In genomic region chr9:124110307-124110915, GRCh38 we compare ENCODE assay signal across 1 cellular context.
TF ChIP-seq lines count a peak whose summit lies in the region.

No MANE protein-coding gene starts in this region.

TF ChIP-seq in HepG2, 621 proteins besides CTCF, POLR2A, EP300 and RAD21 (continued from another document and continues in another):
- TF ChIP-seq, protein P1, sequence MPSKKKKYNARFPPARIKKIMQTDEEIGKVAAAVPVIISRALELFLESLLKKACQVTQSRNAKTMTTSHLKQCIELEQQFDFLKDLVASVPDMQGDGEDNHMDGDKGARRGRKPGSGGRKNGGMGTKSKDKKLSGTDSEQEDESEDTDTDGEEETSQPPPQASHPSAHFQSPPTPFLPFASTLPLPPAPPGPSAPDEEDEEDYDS (CRISPR knock-in tag; IDR thresholded peaks at IDR 0.05): peak; percentile 92
- TF ChIP-seq ZBTB21 (CRISPR knock-in tag; IDR thresholded peaks at IDR 0.05) (peak; percentile 95), SOX6 (IDR thresholded peaks at IDR 0.05) (no peak), SOX6 (CRISPR knock-in tag; IDR thresholded peaks at IDR 0.05) (peak; percentile 48), NFRKB (IDR thresholded peaks at IDR 0.05) (no peak), NR1H2 (CRISPR knock-in tag; IDR thresholded peaks at IDR 0.05; ENCODE audit: borderline replicate concordance, low read depth) (peak; percentile 99), SMC3 (IDR thresholded peaks at IDR 0.05; ENCODE audit: low read length) (no peak), ZC3H13 (CRISPR knock-in tag; IDR thresholded peaks at IDR 0.05) (peak; percentile 99), NAIF1 (CRISPR knock-in tag; IDR thresholded peaks at IDR 0.05; ENCODE audit: borderline replicate concordance) (peak; percentile 96; the same call in 1 of the 2 replicates), SMAD1 (CRISPR knock-in tag; IDR thresholded peaks at IDR 0.05; ENCODE audit: borderline replicate concordance, low read depth) (peak; percentile 94; the same call in 1 of the 2 replicates), ZNF616 (CRISPR knock-in tag; IDR thresholded peaks at IDR 0.05; ENCODE audit: low read depth) (peak; percentile 99), ZNF83 (CRISPR knock-in tag; IDR thresholded peaks at IDR 0.05; ENCODE audit: borderline replicate concordance) (peak; percentile 100), ZNF292 (CRISPR knock-in tag; IDR thresholded peaks at IDR 0.05; ENCODE audit: borderline replicate concordance, low read depth) (peak; percentile 53; the same call in 1 of the 2 replicates), ZNF224 (CRISPR knock-in tag; IDR thresholded peaks at IDR 0.05) (peak; percentile 84), CEBPZ (IDR thresholded peaks at IDR 0.05; ENCODE audit: low read length) (no peak), FOXP1 (IDR thresholded peaks at IDR 0.05) (no peak), FOXP1 (CRISPR knock-in tag; IDR thresholded peaks at IDR 0.05) (peak; percentile 91), NR2F1 (CRISPR knock-in tag; IDR thresholded peaks at IDR 0.05) (peak; percentile 21 to 92; a peak in 2 of 4 replicates), REL (CRISPR knock-in tag; conservative IDR thresholded peaks at IDR 0.05) (peak; percentile 99), NFIC (IDR thresholded peaks at IDR 0.05; ENCODE audit: low read length) (no peak), JUNB (CRISPR knock-in tag; IDR thresholded peaks at IDR 0.05; ENCODE audit: borderline replicate concordance) (peak; percentile 96), CC2D1A (CRISPR knock-in tag; IDR thresholded peaks at IDR 0.05) (peak; percentile 99), ZNF30 (CRISPR knock-in tag; IDR thresholded peaks at IDR 0.05) (peak; percentile 100), ISL2 (CRISPR knock-in tag; IDR thresholded peaks at IDR 0.05) (peak; percentile 97), MAFF (IDR thresholded peaks at IDR 0.05; ENCODE audit: low read depth, low read length) (no peak), ZSCAN31 (CRISPR knock-in tag; IDR thresholded peaks at IDR 0.05; ENCODE audit: low read depth) (peak; percentile 99), HMG20B (CRISPR knock-in tag; conservative IDR thresholded peaks at IDR 0.05) (peak; percentile 100), DMAP1 (CRISPR knock-in tag; IDR thresholded peaks at IDR 0.05) (peak; percentile 90; the same call in 1 of the 2 replicates), TCF12 (IDR thresholded peaks at IDR 0.05) (no peak), TCF12 (CRISPR knock-in tag; IDR thresholded peaks at IDR 0.05) (peak; percentile 96; the same call in 1 of the 2 replicates), CHD4 (IDR thresholded peaks at IDR 0.05; ENCODE audit: borderline replicate concordance, low read length) (no peak), PLRG1 (conservative IDR thresholded peaks at IDR 0.05) (no peak), PPARG (CRISPR knock-in tag; conservative IDR thresholded peaks at IDR 0.05) (peak; percentile 97), CREBL2 (CRISPR knock-in tag; IDR thresholded peaks at IDR 0.05; ENCODE audit: borderline replicate concordance) (peak; percentile 100), ETV5 (CRISPR knock-in tag; IDR thresholded peaks at IDR 0.05; ENCODE audit: borderline replicate concordance) (peak; percentile 97), EHMT2 (IDR thresholded peaks at IDR 0.05; ENCODE audit: borderline replicate concordance, low read depth, low read length) (peak; percentile 100), JUN (CRISPR knock-in tag; IDR thresholded peaks at IDR 0.05) (peak; percentile 93), ZNF343 (CRISPR knock-in tag; IDR thresholded peaks at IDR 0.05) (peak; percentile 98), ZSCAN25 (CRISPR knock-in tag; IDR thresholded peaks at IDR 0.05) (peak; percentile 97)
- TF ChIP-seq, protein P2, sequence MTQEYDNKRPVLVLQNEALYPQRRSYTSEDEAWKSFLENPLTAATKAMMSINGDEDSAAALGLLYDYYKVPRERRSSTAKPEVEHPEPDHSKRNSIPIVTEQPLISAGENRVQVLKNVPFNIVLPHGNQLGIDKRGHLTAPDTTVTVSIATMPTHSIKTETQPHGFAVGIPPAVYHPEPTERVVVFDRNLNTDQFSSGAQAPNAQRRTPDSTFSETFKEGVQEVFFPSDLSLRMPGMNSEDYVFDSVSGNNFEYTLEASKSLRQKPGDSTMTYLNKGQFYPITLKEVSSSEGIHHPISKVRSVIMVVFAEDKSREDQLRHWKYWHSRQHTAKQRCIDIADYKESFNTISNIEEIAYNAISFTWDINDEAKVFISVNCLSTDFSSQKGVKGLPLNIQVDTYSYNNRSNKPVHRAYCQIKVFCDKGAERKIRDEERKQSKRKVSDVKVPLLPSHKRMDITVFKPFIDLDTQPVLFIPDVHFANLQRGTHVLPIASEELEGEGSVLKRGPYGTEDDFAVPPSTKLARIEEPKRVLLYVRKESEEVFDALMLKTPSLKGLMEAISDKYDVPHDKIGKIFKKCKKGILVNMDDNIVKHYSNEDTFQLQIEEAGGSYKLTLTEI (CRISPR knock-in tag; conservative IDR thresholded peaks at IDR 0.05): peak; percentile 87; the same call in 1 of the 2 replicates
- TF ChIP-seq, protein P3, sequence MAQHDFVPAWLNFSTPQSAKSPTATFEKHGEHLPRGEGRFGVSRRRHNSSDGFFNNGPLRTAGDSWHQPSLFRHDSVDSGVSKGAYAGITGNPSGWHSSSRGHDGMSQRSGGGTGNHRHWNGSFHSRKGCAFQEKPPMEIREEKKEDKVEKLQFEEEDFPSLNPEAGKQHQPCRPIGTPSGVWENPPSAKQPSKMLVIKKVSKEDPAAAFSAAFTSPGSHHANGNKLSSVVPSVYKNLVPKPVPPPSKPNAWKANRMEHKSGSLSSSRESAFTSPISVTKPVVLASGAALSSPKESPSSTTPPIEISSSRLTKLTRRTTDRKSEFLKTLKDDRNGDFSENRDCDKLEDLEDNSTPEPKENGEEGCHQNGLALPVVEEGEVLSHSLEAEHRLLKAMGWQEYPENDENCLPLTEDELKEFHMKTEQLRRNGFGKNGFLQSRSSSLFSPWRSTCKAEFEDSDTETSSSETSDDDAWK (CRISPR knock-in tag; IDR thresholded peaks at IDR 0.05): no peak
- TF ChIP-seq, protein P4, sequence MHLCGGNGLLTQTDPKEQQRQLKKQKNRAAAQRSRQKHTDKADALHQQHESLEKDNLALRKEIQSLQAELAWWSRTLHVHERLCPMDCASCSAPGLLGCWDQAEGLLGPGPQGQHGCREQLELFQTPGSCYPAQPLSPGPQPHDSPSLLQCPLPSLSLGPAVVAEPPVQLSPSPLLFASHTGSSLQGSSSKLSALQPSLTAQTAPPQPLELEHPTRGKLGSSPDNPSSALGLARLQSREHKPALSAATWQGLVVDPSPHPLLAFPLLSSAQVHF (CRISPR knock-in tag; IDR thresholded peaks at IDR 0.05): peak; percentile 99
- TF ChIP-seq, protein P5, sequence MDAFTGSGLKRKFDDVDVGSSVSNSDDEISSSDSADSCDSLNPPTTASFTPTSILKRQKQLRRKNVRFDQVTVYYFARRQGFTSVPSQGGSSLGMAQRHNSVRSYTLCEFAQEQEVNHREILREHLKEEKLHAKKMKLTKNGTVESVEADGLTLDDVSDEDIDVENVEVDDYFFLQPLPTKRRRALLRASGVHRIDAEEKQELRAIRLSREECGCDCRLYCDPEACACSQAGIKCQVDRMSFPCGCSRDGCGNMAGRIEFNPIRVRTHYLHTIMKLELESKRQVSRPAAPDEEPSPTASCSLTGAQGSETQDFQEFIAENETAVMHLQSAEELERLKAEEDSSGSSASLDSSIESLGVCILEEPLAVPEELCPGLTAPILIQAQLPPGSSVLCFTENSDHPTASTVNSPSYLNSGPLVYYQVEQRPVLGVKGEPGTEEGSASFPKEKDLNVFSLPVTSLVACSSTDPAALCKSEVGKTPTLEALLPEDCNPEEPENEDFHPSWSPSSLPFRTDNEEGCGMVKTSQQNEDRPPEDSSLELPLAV (CRISPR knock-in tag; conservative IDR thresholded peaks at IDR 0.05; ENCODE audit: low read depth): peak; percentile 98
- TF ChIP-seq, protein P6, sequence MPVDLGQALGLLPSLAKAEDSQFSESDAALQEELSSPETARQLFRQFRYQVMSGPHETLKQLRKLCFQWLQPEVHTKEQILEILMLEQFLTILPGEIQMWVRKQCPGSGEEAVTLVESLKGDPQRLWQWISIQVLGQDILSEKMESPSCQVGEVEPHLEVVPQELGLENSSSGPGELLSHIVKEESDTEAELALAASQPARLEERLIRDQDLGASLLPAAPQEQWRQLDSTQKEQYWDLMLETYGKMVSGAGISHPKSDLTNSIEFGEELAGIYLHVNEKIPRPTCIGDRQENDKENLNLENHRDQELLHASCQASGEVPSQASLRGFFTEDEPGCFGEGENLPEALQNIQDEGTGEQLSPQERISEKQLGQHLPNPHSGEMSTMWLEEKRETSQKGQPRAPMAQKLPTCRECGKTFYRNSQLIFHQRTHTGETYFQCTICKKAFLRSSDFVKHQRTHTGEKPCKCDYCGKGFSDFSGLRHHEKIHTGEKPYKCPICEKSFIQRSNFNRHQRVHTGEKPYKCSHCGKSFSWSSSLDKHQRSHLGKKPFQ (CRISPR knock-in tag; IDR thresholded peaks at IDR 0.05; ENCODE audit: insufficient replicate concordance): peak; percentile 99
- TF ChIP-seq, protein P7, sequence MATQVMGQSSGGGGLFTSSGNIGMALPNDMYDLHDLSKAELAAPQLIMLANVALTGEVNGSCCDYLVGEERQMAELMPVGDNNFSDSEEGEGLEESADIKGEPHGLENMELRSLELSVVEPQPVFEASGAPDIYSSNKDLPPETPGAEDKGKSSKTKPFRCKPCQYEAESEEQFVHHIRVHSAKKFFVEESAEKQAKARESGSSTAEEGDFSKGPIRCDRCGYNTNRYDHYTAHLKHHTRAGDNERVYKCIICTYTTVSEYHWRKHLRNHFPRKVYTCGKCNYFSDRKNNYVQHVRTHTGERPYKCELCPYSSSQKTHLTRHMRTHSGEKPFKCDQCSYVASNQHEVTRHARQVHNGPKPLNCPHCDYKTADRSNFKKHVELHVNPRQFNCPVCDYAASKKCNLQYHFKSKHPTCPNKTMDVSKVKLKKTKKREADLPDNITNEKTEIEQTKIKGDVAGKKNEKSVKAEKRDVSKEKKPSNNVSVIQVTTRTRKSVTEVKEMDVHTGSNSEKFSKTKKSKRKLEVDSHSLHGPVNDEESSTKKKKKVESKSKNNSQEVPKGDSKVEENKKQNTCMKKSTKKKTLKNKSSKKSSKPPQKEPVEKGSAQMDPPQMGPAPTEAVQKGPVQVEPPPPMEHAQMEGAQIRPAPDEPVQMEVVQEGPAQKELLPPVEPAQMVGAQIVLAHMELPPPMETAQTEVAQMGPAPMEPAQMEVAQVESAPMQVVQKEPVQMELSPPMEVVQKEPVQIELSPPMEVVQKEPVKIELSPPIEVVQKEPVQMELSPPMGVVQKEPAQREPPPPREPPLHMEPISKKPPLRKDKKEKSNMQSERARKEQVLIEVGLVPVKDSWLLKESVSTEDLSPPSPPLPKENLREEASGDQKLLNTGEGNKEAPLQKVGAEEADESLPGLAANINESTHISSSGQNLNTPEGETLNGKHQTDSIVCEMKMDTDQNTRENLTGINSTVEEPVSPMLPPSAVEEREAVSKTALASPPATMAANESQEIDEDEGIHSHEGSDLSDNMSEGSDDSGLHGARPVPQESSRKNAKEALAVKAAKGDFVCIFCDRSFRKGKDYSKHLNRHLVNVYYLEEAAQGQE (IDR thresholded peaks at IDR 0.05; ENCODE audit: borderline replicate concordance in 1 of 2, low read depth in 1 of 2, low read length in 2 of 2): peak in 1 of 2 experiments; percentile 100
- TF ChIP-seq, protein P8, sequence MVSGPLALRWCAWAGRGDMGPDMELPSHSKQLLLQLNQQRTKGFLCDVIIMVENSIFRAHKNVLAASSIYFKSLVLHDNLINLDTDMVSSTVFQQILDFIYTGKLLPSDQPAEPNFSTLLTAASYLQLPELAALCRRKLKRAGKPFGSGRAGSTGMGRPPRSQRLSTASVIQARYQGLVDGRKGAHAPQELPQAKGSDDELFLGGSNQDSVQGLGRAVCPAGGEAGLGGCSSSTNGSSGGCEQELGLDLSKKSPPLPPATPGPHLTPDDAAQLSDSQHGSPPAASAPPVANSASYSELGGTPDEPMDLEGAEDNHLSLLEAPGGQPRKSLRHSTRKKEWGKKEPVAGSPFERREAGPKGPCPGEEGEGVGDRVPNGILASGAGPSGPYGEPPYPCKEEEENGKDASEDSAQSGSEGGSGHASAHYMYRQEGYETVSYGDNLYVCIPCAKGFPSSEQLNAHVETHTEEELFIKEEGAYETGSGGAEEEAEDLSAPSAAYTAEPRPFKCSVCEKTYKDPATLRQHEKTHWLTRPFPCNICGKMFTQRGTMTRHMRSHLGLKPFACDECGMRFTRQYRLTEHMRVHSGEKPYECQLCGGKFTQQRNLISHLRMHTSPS (CRISPR knock-in tag; IDR thresholded peaks at IDR 0.05; ENCODE audit: low read depth): peak; percentile 89
